Comparison of ENCODE assay signal across 8 cellular contexts in the genomic region with DNA sequence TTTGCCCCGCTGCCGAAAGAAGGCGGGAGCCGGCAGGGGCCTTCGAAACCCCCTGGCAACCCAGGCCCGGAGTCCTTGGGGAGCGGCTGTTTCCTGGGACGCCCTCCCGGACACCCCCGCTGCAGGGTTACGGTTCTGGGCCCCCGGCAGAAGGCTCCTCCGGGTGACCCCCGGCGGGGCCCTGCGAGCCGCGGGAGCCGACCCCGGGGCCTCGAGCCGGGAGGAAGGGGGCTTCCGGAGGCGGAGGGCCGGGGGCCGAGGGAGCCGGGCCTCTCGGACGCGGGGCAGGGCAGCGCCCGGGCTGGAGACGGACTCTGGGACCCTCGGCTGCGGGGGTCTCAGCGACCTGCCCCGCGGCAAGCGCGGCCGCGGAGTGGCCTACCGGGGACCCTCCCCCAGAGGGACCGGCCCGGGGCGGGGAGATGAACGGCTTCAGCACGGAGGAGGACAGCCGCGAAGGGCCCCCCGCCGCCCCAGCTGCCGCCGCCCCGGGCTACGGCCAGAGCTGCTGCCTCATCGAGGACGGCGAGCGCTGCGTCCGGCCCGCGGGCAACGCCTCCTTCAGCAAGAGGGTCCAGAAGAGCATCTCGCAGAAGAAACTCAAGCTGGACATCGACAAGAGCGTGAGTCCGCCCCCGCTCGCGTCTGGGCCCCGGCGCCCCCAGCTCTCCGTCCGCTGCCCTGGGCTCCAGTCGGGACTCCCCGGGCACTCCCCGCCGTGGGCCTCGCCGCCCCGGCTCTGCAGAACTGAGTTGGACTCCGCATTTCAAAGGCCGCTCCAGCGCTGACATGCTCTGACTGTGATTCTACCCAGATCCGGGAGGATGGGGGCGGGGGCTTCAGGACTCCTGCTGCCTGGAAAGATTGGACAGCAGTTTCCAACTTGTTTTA. TPM values are rescaled to one million over a fixed set of nuclear protein-coding genes. Genes with fewer than 3 reads are reported as not detected.
DNase-seq lines count a peak whose midpoint lies in the region; ATAC-seq and TF ChIP-seq lines count a peak whose summit lies in the region.

No MANE protein-coding gene starts in this region.

- no peaks in the 10 kb centered on the region for H3K9me3 ChIP-seq in SK-N-SH
- H3K9me3 ChIP-seq in right cardiac atrium (ENCODE audit: control insufficient read depth, low read length), result no peaks in the 10 kb centered on the region
- H3K9me3 ChIP-seq in psoas muscle, result no peaks in the 10 kb centered on the region

- intact Hi-C loops in right cardiac atrium (cut with DNase I), result no loop called here
- intact Hi-C loops in psoas muscle (cut with DNase I), result no loop called here

- H3K27me3 ChIP-seq in SK-N-SH (ENCODE audit: insufficient read depth), result no peaks in the 10 kb centered on the region
- no peaks in the 10 kb centered on the region for H3K27me3 ChIP-seq in right cardiac atrium (ENCODE audit: control insufficient read depth, insufficient read depth)
- H3K27me3 ChIP-seq in psoas muscle (ENCODE audit: insufficient read depth in 3 of 3, low read length in 2 of 3), result no peaks in the 10 kb centered on the region

- H3K27ac ChIP-seq in SK-N-SH (ENCODE audit: low read depth in 2 of 2, low read length in 1 of 2), result peak overlapping the region; percentile 44 to 67
- H3K27ac ChIP-seq in right cardiac atrium (ENCODE audit: low read length), result peak overlapping the region; percentile 38
- peak overlapping the region; percentile 70 for H3K27ac ChIP-seq in psoas muscle

- POLR2A ChIA-PET in SK-N-SH (lab: Yijun Ruan, JAX), result no interaction called here

- CTCF ChIA-PET in SK-N-SH (lab: Yijun Ruan, JAX), result interaction anchor here (0.7 to 2.1 kb wide), 9 partner anchors 11 to 374 kb away, joined by 3 to 6 read pairs (median 3); no protein-coding TSS in a partner anchor

- peaks cover 31% of the 10 kb centered on the region for H4K20me1 ChIP-seq in SK-N-SH (ENCODE audit: insufficient read depth)

- H3K4me1 ChIP-seq in SK-N-SH (ENCODE audit: control insufficient read depth in 1 of 2, insufficient read depth in 2 of 2, low read depth in 1 of 2, low read length in 1 of 2), result peaks cover 0 to 15% of the 10 kb centered on the region in 2 experiments; a peak in 3 of 4 replicates
- peaks cover 4% of the 10 kb centered on the region for H3K4me1 ChIP-seq in right cardiac atrium (ENCODE audit: control insufficient read depth, insufficient read depth, low read length)
- H3K4me1 ChIP-seq in psoas muscle, result peaks cover 32% of the 10 kb centered on the region

- TF ChIP-seq CTCF in SK-N-SH (IDR thresholded peaks at IDR 0.05), result no peak
- no peak for TF ChIP-seq CTCF in psoas muscle (IDR thresholded peaks at IDR 0.05)

- H3K4me2 ChIP-seq in SK-N-SH, result peak overlapping the region; percentile 85

- H3K4me3 ChIP-seq in SK-N-SH (ENCODE audit: low read depth in 2 of 2, low read length in 1 of 2) (peak overlapping the region; percentile 96), right cardiac atrium (ENCODE audit: low read length) (peak overlapping the region; percentile 96), psoas muscle (peak overlapping the region; percentile 95)

- WGBS in SK-N-SH (ENCODE audit: low lambda C conversion rate), result 4% methylated on average over 5 of the region's 88 CpGs
- under 1% methylated on average over 88 of the region's 88 CpGs for WGBS in right cardiac atrium
- 0 to 1% (median 0%) methylated on average over 55 to 88 of the region's 88 CpGs for WGBS in psoas muscle, 3 donors

- no peak for ATAC-seq in activated CD4-positive, CD25-positive, alpha-beta regulatory T cell treated with anti-CD3 and anti-CD28 coated beads, Interleukin-2, amount 50 U/mL, for 24 hours
- peak; percentile 23 for ATAC-seq in HG03066 (IDR thresholded peaks at IDR 0.05; ENCODE audit: low read depth, unreplicated experiment)
- peak; percentile 35 to 47 for ATAC-seq in right cardiac atrium
- peak; percentile 9 to 44 (median 20) for ATAC-seq in psoas muscle

- peaks cover 69% of the 10 kb centered on the region for H3K79me2 ChIP-seq in SK-N-SH (ENCODE audit: insufficient read depth)

- DNase-seq in activated CD4-positive, CD25-positive, alpha-beta regulatory T cell (lab: John Stamatoyannopoulos, UW), result peak; percentile 12 to 39 (median 20)
- DNase-seq in SK-N-SH (peak; percentile 76), anterior cingulate cortex (lab: John Stamatoyannopoulos, UW) (peak in 47 of 58 donors; percentile 3 to 65 (median 32)), right cardiac atrium (peak; percentile 61 to 80 (median 80)), psoas muscle (peak; percentile 45 to 68), NCI-H2081 treated with DMSO at 0.1 percent for 48 hours (lab: John Stamatoyannopoulos, UW) (no peak)

- TF ChIP-seq EP300 in SK-N-SH (IDR thresholded peaks at IDR 0.05; ENCODE audit: borderline replicate concordance in 1 of 2, low read depth in 1 of 2, low read length in 1 of 2), result no peak

- H3K9me2 ChIP-seq in SK-N-SH, result no peaks in the 10 kb centered on the region

- H2AFZ ChIP-seq in SK-N-SH (ENCODE audit: low read depth), result peak overlapping the region; percentile 72

- no peak for TF ChIP-seq RAD21 in SK-N-SH (IDR thresholded peaks at IDR 0.05; ENCODE audit: low read length)

- H3K9ac ChIP-seq in SK-N-SH, result peak overlapping the region; percentile 76

- H3F3A ChIP-seq in SK-N-SH (replicated peaks; ENCODE audit: insufficient read depth), result peaks cover 4% of the 10 kb centered on the region

- H3K36me3 ChIP-seq in SK-N-SH (replicated peaks in 1 of 2; ENCODE audit: control insufficient read depth in 1 of 2, insufficient read depth in 2 of 2, low read length in 1 of 2) (peaks cover 10 to 23% of the 10 kb centered on the region in 2 experiments), psoas muscle (ENCODE audit: insufficient read depth in 1 of 2, low read depth in 1 of 2) (peaks cover under 1 to 26% of the 10 kb centered on the region in 2 donors)

TF ChIP-seq in SK-N-SH, 30 proteins besides CTCF, POLR2A, EP300 and RAD21 (continues in another document):
- TF ChIP-seq IRF3 (IDR thresholded peaks at IDR 0.05; ENCODE audit: low read depth, low read length), result no peak
- no peak for TF ChIP-seq MXI1 (IDR thresholded peaks at IDR 0.05; ENCODE audit: low read depth, low read length)
- TF ChIP-seq, protein P1, sequence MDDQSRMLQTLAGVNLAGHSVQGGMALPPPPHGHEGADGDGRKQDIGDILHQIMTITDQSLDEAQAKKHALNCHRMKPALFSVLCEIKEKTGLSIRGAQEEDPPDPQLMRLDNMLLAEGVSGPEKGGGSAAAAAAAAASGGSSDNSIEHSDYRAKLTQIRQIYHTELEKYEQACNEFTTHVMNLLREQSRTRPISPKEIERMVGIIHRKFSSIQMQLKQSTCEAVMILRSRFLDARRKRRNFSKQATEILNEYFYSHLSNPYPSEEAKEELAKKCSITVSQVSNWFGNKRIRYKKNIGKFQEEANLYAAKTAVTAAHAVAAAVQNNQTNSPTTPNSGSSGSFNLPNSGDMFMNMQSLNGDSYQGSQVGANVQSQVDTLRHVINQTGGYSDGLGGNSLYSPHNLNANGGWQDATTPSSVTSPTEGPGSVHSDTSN (IDR thresholded peaks at IDR 0.05), result peak; percentile 27; the same call in 1 of the 2 replicates
- TF ChIP-seq, protein P2, sequence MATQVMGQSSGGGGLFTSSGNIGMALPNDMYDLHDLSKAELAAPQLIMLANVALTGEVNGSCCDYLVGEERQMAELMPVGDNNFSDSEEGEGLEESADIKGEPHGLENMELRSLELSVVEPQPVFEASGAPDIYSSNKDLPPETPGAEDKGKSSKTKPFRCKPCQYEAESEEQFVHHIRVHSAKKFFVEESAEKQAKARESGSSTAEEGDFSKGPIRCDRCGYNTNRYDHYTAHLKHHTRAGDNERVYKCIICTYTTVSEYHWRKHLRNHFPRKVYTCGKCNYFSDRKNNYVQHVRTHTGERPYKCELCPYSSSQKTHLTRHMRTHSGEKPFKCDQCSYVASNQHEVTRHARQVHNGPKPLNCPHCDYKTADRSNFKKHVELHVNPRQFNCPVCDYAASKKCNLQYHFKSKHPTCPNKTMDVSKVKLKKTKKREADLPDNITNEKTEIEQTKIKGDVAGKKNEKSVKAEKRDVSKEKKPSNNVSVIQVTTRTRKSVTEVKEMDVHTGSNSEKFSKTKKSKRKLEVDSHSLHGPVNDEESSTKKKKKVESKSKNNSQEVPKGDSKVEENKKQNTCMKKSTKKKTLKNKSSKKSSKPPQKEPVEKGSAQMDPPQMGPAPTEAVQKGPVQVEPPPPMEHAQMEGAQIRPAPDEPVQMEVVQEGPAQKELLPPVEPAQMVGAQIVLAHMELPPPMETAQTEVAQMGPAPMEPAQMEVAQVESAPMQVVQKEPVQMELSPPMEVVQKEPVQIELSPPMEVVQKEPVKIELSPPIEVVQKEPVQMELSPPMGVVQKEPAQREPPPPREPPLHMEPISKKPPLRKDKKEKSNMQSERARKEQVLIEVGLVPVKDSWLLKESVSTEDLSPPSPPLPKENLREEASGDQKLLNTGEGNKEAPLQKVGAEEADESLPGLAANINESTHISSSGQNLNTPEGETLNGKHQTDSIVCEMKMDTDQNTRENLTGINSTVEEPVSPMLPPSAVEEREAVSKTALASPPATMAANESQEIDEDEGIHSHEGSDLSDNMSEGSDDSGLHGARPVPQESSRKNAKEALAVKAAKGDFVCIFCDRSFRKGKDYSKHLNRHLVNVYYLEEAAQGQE (IDR thresholded peaks at IDR 0.05; ENCODE audit: low read depth, low read length), result peak; percentile 75
- TF ChIP-seq FOXJ3 (CRISPR knock-in tag; IDR thresholded peaks at IDR 0.05), result no peak
- peak; percentile 36; the same call in 1 of the 2 replicates for TF ChIP-seq TCF12 (IDR thresholded peaks at IDR 0.05)
- no peak for TF ChIP-seq YY1 (IDR thresholded peaks at IDR 0.05; ENCODE audit: low read depth)

RNA-seq across cellular contexts. Expression of gene SAP30L, which starts 0.6 kb away (rescaled TPM):
- polyA plus RNA-seq in SK-N-SH (2012; rRNA removed) (26.6 and 29.1 TPM in 2 replicates), right cardiac atrium (13.5 TPM), psoas muscle (10 to 100 TPM in 2 of 3 donors, 1 to 10 TPM in 1; 9.2 to 31.5 (median 11.3) TPM)
- 28.6 and 36.0 TPM in 2 replicates for polyA plus RNA-seq in SK-N-SH (2012; cell fraction: cytosol; rRNA removed)
- polyA plus RNA-seq in SK-N-SH (2012; cell fraction: nucleus; rRNA removed), result 22.6 and 31.8 TPM in 2 replicates
- total RNA-seq in right cardiac atrium (10 to 100 TPM; 24.6 to 34.0 (median 30.8) TPM), psoas muscle (10 to 100 TPM; 22.7 to 35.7 (median 29.8) TPM)

RNA-seq across cellular contexts. Expression of gene HAND1, which starts 31.6 kb away (rescaled TPM):
- 1.1 and 2.6 TPM in 2 replicates for polyA plus RNA-seq in SK-N-SH (2012; rRNA removed)
- polyA plus RNA-seq in SK-N-SH (2012; cell fraction: cytosol; rRNA removed), result 2.0 and 4.0 TPM in 2 replicates
- polyA plus RNA-seq in SK-N-SH (2012; cell fraction: nucleus; rRNA removed), result 0.76 and 2.2 TPM in 2 replicates
- total RNA-seq in right cardiac atrium, result 1 to 10 TPM; 1.8 to 9.2 (median 2.5) TPM
- 3.6 TPM for polyA plus RNA-seq in right cardiac atrium
- not detected for total RNA-seq in psoas muscle
- polyA plus RNA-seq in psoas muscle, result not detected

Comparison
In these comparisons a context has a peak if more than half of its experiments do, and no peak if none do; other contexts are left out.
1. ATAC-seq: peak in HG03066 (single experiment), right cardiac atrium (2 of 2) and psoas muscle (4 of 4); none in activated CD4-positive, CD25-positive, alpha-beta regulatory T cell treated with anti-CD3 and anti-CD28 coated beads, Interleukin-2, amount 50 U/mL, for 24 hours (0 of 2).
2. Peak in every context shown above with its lines, with median percentiles within 50 percentile points of each other: H3K27ac ChIP-seq and H3K4me3 ChIP-seq.